ENCODE assay signal across 28 cellular contexts in genomic region chr9:4689013-4689412, GRCh38. TPM values are rescaled to one million over a fixed set of nuclear protein-coding genes. Genes with fewer than 3 reads are reported as not detected.
DNase-seq lines count a peak whose midpoint lies in the region; ATAC-seq and TF ChIP-seq lines count a peak whose summit lies in the region.
"Had no signal": no experiment of that assay in that cellular context is flagged by ENCODE, and none has a peak within 500 bp of the region (broad histone marks: within the 10 kb centered on the region; RNA-seq: fewer than 3 reads in every experiment).

No MANE protein-coding gene starts in this region.

- peak overlapping the region; percentile 10 for H3K9ac ChIP-seq in adipocyte (ENCODE audit: low read length)

- no peaks in the 10 kb centered on the region for H3K27me3 Mint-ChIP-seq in activated naive CD4-positive, alpha-beta T cell treated with anti-CD3 and anti-CD28 coated beads, Interleukin-2, amount 50 U/mL, for 24 hours
- H3K27me3 Mint-ChIP-seq: dendritic cell treated with granulocyte-macrophage colony-stimulating factor and Interleukin-4, amounts not matched to agents 40 ng/mL and 50 ng/mL, for 4 days had no signal

- H3K4me3 Mint-ChIP-seq in activated naive CD4-positive, alpha-beta T cell treated with anti-CD3 and anti-CD28 coated beads, Interleukin-2, amount 50 U/mL, for 24 hours, result peak overlapping the region; percentile 17
- H3K4me3 Mint-ChIP-seq: dendritic cell treated with granulocyte-macrophage colony-stimulating factor and Interleukin-4, amounts not matched to agents 40 ng/mL and 50 ng/mL, for 4 days; H9 had no signal

- peaks cover 64% of the 10 kb centered on the region for H3K4me1 Mint-ChIP-seq in activated naive CD4-positive, alpha-beta T cell treated with anti-CD3 and anti-CD28 coated beads, Interleukin-2, amount 50 U/mL, for 24 hours

- H3K36me3 ChIP-seq in adipocyte (ENCODE audit: control insufficient read depth, insufficient read depth, low read length, severe bottlenecking) (peaks cover 43% of the 10 kb centered on the region), tibial artery (peaks cover 5 to 38% (median 25%) of the 10 kb centered on the region in 3 donors)

- H3K27me3 ChIP-seq in adipocyte (replicated peaks; ENCODE audit: control insufficient read depth, insufficient read depth, low read length) (no peaks in the 10 kb centered on the region), tibial artery (no peaks in the 10 kb centered on the region)
- H3K27me3 ChIP-seq: BE2C, vagina had no signal

- DNase-seq in activated naive CD4-positive, alpha-beta T cell treated with anti-CD3 and anti-CD28 coated beads, Interleukin-2, amount 50 U/mL, for 16 hours, result no peak
- DNase-seq in adipocyte (ENCODE audit: low read depth) (no peak), fibroblast of peridontal ligament (ENCODE audit: extremely low read depth) (peak; percentile 44), tibial artery (peak in 1 of 2 donors; percentile 29), mucosa of gallbladder (ENCODE audit: low spot score) (no peak), NCI-H2196 (lab: John Stamatoyannopoulos, UW; ENCODE audit: unreplicated experiment) (no peak)
- DNase-seq: activated CD8-positive, alpha-beta memory T cell treated with anti-CD3 and anti-CD28 coated beads for 24 hours; activated T-cell treated with anti-CD3 and anti-CD28 coated beads, Interleukin-2, amount 50 U/mL, for 1 hour; amygdala; BE2C; COR-L47; DND-41; H9; head of caudate nucleus; kidney glomerular epithelial cell; NCI-H1092 treated with DMSO at 0.1 percent for 48 hours; NCI-H2029; NCI-H226; NCI-H748 treated with DMSO at 0.1 percent for 48 hours; T1000 had no signal

- no peak for TF ChIP-seq CTCF in tibial artery (IDR thresholded peaks at IDR 0.05)

- no peak overlapping the region for H3K27ac Mint-ChIP-seq in activated naive CD4-positive, alpha-beta T cell treated with anti-CD3 and anti-CD28 coated beads, Interleukin-2, amount 50 U/mL, for 24 hours
- H3K27ac Mint-ChIP-seq: dendritic cell treated with granulocyte-macrophage colony-stimulating factor and Interleukin-4, amounts not matched to agents 40 ng/mL and 50 ng/mL, for 4 days had no signal

- H3K4me1 ChIP-seq in adipocyte (ENCODE audit: control insufficient read depth, insufficient read depth, low read length) (peaks cover 57% of the 10 kb centered on the region), tibial artery (peaks cover 0 to 84% (median 26%) of the 10 kb centered on the region in 4 donors)
- H3K4me1 ChIP-seq: A549, BE2C had no signal

- no peaks in the 10 kb centered on the region for H3K9me3 Mint-ChIP-seq in activated naive CD4-positive, alpha-beta T cell treated with anti-CD3 and anti-CD28 coated beads, Interleukin-2, amount 50 U/mL, for 24 hours
- H3K9me3 Mint-ChIP-seq: dendritic cell treated with granulocyte-macrophage colony-stimulating factor and Interleukin-4, amounts not matched to agents 40 ng/mL and 50 ng/mL, for 4 days; H9 had no signal

- H3K36me3 Mint-ChIP-seq in activated naive CD4-positive, alpha-beta T cell treated with anti-CD3 and anti-CD28 coated beads, Interleukin-2, amount 50 U/mL, for 24 hours, result peaks cover 18% of the 10 kb centered on the region

- peak overlapping the region; percentile 64 to 68 for H3K27ac ChIP-seq in tibial artery
- H3K27ac ChIP-seq: A549, HL-60, RWPE1, vagina had no signal

- no peak for ATAC-seq in GM19035 (IDR thresholded peaks at IDR 0.05; ENCODE audit: unreplicated experiment)
- ATAC-seq: A549 had no signal

- no peaks in the 10 kb centered on the region for H3K9me3 ChIP-seq in adipocyte (ENCODE audit: control insufficient read depth, low read length)
- H3K9me3 ChIP-seq in tibial artery, result no peaks in the 10 kb centered on the region
- H3K9me3 ChIP-seq: A549, BE2C, vagina had no signal

- intact Hi-C loops in tibial artery (cut with DNase I; ENCODE audit: low total_unique reads), result no loop called here

- H3K4me3 ChIP-seq in adipocyte (ENCODE audit: low read length), result no peak overlapping the region
- no peak overlapping the region for H3K4me3 ChIP-seq in tibial artery
- H3K4me3 ChIP-seq: A549, vagina had no signal

RNA-seq across cellular contexts. Expression of gene CDC37L1, which starts 9.6 kb away (rescaled TPM):
- total RNA-seq in mucosa of gallbladder, result 24.9 TPM

RNA-seq across cellular contexts. Expression of gene SPATA6L, which starts 22.7 kb away (rescaled TPM):
- total RNA-seq in mucosa of gallbladder, result 25.0 TPM
- total RNA-seq: LHCN-M2 had no signal

RNA-seq across cellular contexts. Expression of gene PLPP6, which starts 26.9 kb away (rescaled TPM):
- total RNA-seq in mucosa of gallbladder, result 9.2 TPM

RNA-seq across cellular contexts. Expression of gene AK3, which starts 52.0 kb away (rescaled TPM):
- 40.9 TPM for total RNA-seq in mucosa of gallbladder
